2 cellular contexts compared by ENCODE assay signal in genomic region chr3:35772364-35773009, GRCh38.
TF ChIP-seq lines count a peak whose summit lies in the region.

No MANE protein-coding gene starts in this region.

TF ChIP-seq in GM23338, 12 proteins besides CTCF, POLR2A, EP300 and RAD21:
- TF ChIP-seq ZNF114 (CRISPR knock-in tag; IDR thresholded peaks at IDR 0.05) (no peak), CREB1 (CRISPR knock-in tag; IDR thresholded peaks at IDR 0.05; ENCODE audit: low read depth) (no peak), NANOG (IDR thresholded peaks at IDR 0.05; ENCODE audit: borderline replicate concordance) (no peak), ZNF331 (CRISPR knock-in tag; IDR thresholded peaks at IDR 0.05; ENCODE audit: low read depth) (no peak), POLR2AphosphoS5 (IDR thresholded peaks at IDR 0.05; ENCODE audit: low read depth) (no peak), REST (IDR thresholded peaks at IDR 0.05; ENCODE audit: unreplicated experiment) (no peak), ZNF462 (CRISPR knock-in tag; IDR thresholded peaks at IDR 0.05) (no peak)
- TF ChIP-seq, protein P1, sequence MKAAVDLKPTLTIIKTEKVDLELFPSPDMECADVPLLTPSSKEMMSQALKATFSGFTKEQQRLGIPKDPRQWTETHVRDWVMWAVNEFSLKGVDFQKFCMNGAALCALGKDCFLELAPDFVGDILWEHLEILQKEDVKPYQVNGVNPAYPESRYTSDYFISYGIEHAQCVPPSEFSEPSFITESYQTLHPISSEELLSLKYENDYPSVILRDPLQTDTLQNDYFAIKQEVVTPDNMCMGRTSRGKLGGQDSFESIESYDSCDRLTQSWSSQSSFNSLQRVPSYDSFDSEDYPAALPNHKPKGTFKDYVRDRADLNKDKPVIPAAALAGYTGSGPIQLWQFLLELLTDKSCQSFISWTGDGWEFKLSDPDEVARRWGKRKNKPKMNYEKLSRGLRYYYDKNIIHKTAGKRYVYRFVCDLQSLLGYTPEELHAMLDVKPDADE (IDR thresholded peaks at IDR 0.05) = no peak

TF ChIP-seq in H1, 55 proteins besides CTCF, POLR2A, EP300 and RAD21:
- TF ChIP-seq GTF2F1 (IDR thresholded peaks at IDR 0.05; ENCODE audit: borderline replicate concordance, low read depth, low read length) = no peak
- no peak for TF ChIP-seq RXRA (IDR thresholded peaks at IDR 0.05; ENCODE audit: insufficient read depth, low read depth, low read length)
